ENCODE assay signal across 13 cellular contexts in genomic region chr1:172708452-172708851, GRCh38. TPM values are rescaled to one million over a fixed set of nuclear protein-coding genes. Genes with fewer than 3 reads are reported as not detected.
DNase-seq lines count a peak whose midpoint lies in the region; ATAC-seq lines count a peak whose summit lies in the region.
"Had no signal": no experiment of that assay in that cellular context is flagged by ENCODE, and none has a peak within 500 bp of the region (broad histone marks: within the 10 kb centered on the region; RNA-seq: fewer than 3 reads in every experiment).

No MANE protein-coding gene starts in this region.

- H3K4me1 Mint-ChIP-seq in activated CD4-positive, alpha-beta T cell treated with anti-CD3 and anti-CD28 coated beads for 36 hours: peaks cover 13% of the 10 kb centered on the region

- CTCF ChIA-PET in activated CD4-positive, alpha-beta T cell treated with anti-CD3 and anti-CD28 coated beads for 36 hours (lab: Charles Lee): interaction anchor here (0.7 to 1.9 kb wide), 12 partner anchors 9 to 254 kb away, joined by 3 to 9 read pairs (median 4); no protein-coding TSS in a partner anchor

- intact Hi-C loops in activated CD4-positive, alpha-beta T cell treated with anti-CD3 and anti-CD28 coated beads for 36 hours (cut with DNase I, micrococcal nuclease): loop anchor here (1.0 to 5.0 kb wide), 8 partner anchors 9 to 966 kb away; partner anchors contain the start of gene VAMP4 (in 1 of the 2)

- peak; percentile 86 for ATAC-seq in activated CD4-positive, alpha-beta T cell treated with anti-CD3 and anti-CD28 coated beads for 36 hours
- ATAC-seq in activated naive CD4-positive, alpha-beta T cell treated with anti-CD3 and anti-CD28 coated beads, Interleukin-2, amount 50 U/mL, for 72 hours: peak; percentile 85 to 93
- ATAC-seq in GM19023 (IDR thresholded peaks at IDR 0.05; ENCODE audit: unreplicated experiment): no peak
- ATAC-seq: stimulated activated memory B cell treated with anti-CD40 and anti-IgM and Interleukin-4, amounts not matched to agents 10 μg/mL and 1 μg/mL and 100 μg/mL, for 72 hours had no signal

- peak overlapping the region; percentile 37 for H3K4me3 Mint-ChIP-seq in activated CD4-positive, alpha-beta T cell treated with anti-CD3 and anti-CD28 coated beads for 36 hours
- H3K4me3 Mint-ChIP-seq: stimulated activated memory B cell treated with anti-CD40 and anti-IgM and Interleukin-4, amounts not matched to agents 10 μg/mL and 1 μg/mL and 100 μg/mL, for 72 hours had no signal

- DNase-seq in activated gamma-delta T cell treated with anti-CD3 and anti-CD28 coated beads, Interleukin-2, amount 50 U/mL, for 16 hours (ENCODE audit: low read depth): peak; percentile 27
- no peak for DNase-seq in activated gamma-delta T cell (lab: John Stamatoyannopoulos, UW)
- peak; percentile 56 for DNase-seq in activated CD4-positive, alpha-beta T cell treated with anti-CD3 and anti-CD28 coated beads for 36 hours
- DNase-seq in activated naive CD4-positive, alpha-beta T cell treated with anti-CD3 and anti-CD28 coated beads, Interleukin-2, amount 50 U/mL, for 72 hours (ENCODE audit: low spot score in 2 of 2): peak in 1 of 2 donors; percentile 31
- DNase-seq in stimulated activated CD8-positive, alpha-beta memory T cell treated with anti-CD3 and anti-CD28 coated beads, Interleukin-7, amount 100 ng/mL, for 4 hours (ENCODE audit: low read depth in 2 of 2): peak; percentile 17 to 63
- no peak for DNase-seq in NCI-H1105 (lab: John Stamatoyannopoulos, UW)
- no peak for DNase-seq in SHP77 treated with DMSO at 0.1 percent for 48 hours (lab: John Stamatoyannopoulos, UW)
- DNase-seq: DMS 273 treated with DMSO at 0.1 percent for 48 hours, KG1, NCI-H2029 had no signal

- POLR2A ChIA-PET in activated CD4-positive, alpha-beta T cell treated with anti-CD3 and anti-CD28 coated beads for 36 hours (lab: Charles Lee): interaction anchor here (0.6 to 1.4 kb wide), 5 partner anchors 10 to 663 kb away, joined by 3 to 6 read pairs (median 3); no protein-coding TSS in a partner anchor

- no peaks in the 10 kb centered on the region for H3K36me3 Mint-ChIP-seq in activated CD4-positive, alpha-beta T cell treated with anti-CD3 and anti-CD28 coated beads for 36 hours (ENCODE audit: low read depth)
- H3K36me3 Mint-ChIP-seq in activated naive CD4-positive, alpha-beta T cell treated with anti-CD3 and anti-CD28 coated beads, Interleukin-2, amount 50 U/mL, for 72 hours: no peaks in the 10 kb centered on the region

- H3K27ac Mint-ChIP-seq in activated CD4-positive, alpha-beta T cell treated with anti-CD3 and anti-CD28 coated beads for 36 hours: peak overlapping the region; percentile 47
- H3K27ac Mint-ChIP-seq in activated naive CD4-positive, alpha-beta T cell treated with anti-CD3 and anti-CD28 coated beads, Interleukin-2, amount 50 U/mL, for 72 hours: peak overlapping the region; percentile 72 to 82
- H3K27ac Mint-ChIP-seq: stimulated activated memory B cell treated with anti-CD40 and anti-IgM and Interleukin-4, amounts not matched to agents 10 μg/mL and 1 μg/mL and 100 μg/mL, for 72 hours had no signal

- H3K27me3 Mint-ChIP-seq in activated CD4-positive, alpha-beta T cell treated with anti-CD3 and anti-CD28 coated beads for 36 hours: peaks cover 16% of the 10 kb centered on the region
- H3K27me3 Mint-ChIP-seq: stimulated activated memory B cell treated with anti-CD40 and anti-IgM and Interleukin-4, amounts not matched to agents 10 μg/mL and 1 μg/mL and 100 μg/mL, for 72 hours had no signal

- no peaks in the 10 kb centered on the region for H3K9me3 Mint-ChIP-seq in activated CD4-positive, alpha-beta T cell treated with anti-CD3 and anti-CD28 coated beads for 36 hours (ENCODE audit: low read depth)
- peaks cover 0 to 5% of the 10 kb centered on the region in 2 donors for H3K9me3 Mint-ChIP-seq in activated naive CD4-positive, alpha-beta T cell treated with anti-CD3 and anti-CD28 coated beads, Interleukin-2, amount 50 U/mL, for 72 hours
- H3K9me3 Mint-ChIP-seq: stimulated activated memory B cell treated with anti-CD40 and anti-IgM and Interleukin-4, amounts not matched to agents 10 μg/mL and 1 μg/mL and 100 μg/mL, for 72 hours had no signal

RNA-seq across cellular contexts. Expression of gene FASLG, which starts 49.5 kb away (rescaled TPM):
- total RNA-seq in activated CD4-positive, alpha-beta T cell treated with anti-CD3 and anti-CD28 coated beads for 36 hours: 1 to 10 TPM; 3.6 to 4.0 TPM
- total RNA-seq in activated naive CD4-positive, alpha-beta T cell treated with anti-CD3 and anti-CD28 coated beads, Interleukin-2, amount 50 U/mL, for 72 hours: 1 to 10 TPM; 3.7 to 7.2 TPM
- total RNA-seq: fibroblast of villous mesenchyme had no signal

Comparison
In these comparisons a context has a peak if more than half of its experiments do, and no peak if none do; other contexts are left out.
1. DNase-seq: peak in activated gamma-delta T cell treated with anti-CD3 and anti-CD28 coated beads, Interleukin-2, amount 50 U/mL, for 16 hours (single experiment), activated CD4-positive, alpha-beta T cell treated with anti-CD3 and anti-CD28 coated beads for 36 hours (single experiment) and stimulated activated CD8-positive, alpha-beta memory T cell treated with anti-CD3 and anti-CD28 coated beads, Interleukin-7, amount 100 ng/mL, for 4 hours (2 of 2); none in activated gamma-delta T cell (single experiment), NCI-H1105 (single experiment) and SHP77 treated with DMSO at 0.1 percent for 48 hours (single experiment).